In the genomic region with DNA sequence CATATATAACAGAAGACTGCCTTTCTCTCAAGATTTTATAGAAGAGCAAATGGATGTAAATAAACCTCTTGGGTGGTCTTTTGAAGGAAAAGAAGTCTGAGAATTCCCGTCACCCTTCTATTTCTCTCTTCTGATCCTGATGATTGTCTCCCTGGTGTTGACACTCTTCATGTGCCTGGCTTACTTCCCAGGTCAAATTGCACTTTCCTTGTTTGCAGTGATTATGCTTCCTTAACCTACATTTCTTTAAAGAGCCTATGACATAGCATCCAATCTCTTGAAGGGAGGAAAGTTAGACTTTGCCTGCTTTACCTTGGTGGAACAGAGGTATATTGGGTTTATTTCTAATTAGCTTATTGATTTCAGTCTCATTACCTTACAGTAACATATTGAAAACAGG, we compare ENCODE assay signal across 5 cellular contexts.
"Had no signal": no experiment of that assay in that cellular context is flagged by ENCODE, and none has a peak within 500 bp of the region (broad histone marks: within the 10 kb centered on the region; RNA-seq: fewer than 3 reads in every experiment).

No MANE protein-coding gene starts in this region.

- H3K27ac ChIP-seq: GM23248, KMS-11 had no signal

- H3K4me3 ChIP-seq: GM23248 had no signal

- H3K9ac ChIP-seq: GM23248, KMS-11 had no signal

- DNase-seq: GM23248, H9, HCEC 1CT, KBM-7 had no signal

- H3K4me2 ChIP-seq: KMS-11 had no signal

- H2AFZ ChIP-seq: GM23248 had no signal
